In the genomic region with DNA sequence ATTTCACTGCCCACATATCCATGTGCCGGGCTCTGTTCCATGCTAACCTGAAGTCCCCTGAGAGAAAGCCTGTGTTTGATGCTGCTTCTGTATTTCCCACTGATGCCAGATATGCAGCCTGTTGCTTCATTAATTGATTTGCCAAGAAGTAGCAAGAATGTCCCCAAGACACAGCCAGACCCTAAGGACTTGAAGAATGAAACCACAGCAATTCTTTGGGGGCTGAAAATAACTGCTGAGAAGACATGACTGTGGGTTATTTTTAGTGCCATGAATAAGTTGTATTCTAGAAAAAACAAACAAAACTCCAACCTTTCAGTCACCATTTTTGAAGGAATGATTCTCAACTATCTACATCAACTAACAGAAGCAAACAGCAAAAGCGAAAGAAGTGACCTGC, we compare ENCODE assay signal across 17 cellular contexts.
DNase-seq lines count a peak whose midpoint lies in the region; ATAC-seq and TF ChIP-seq lines count a peak whose summit lies in the region.
"Had no signal": no experiment of that assay in that cellular context is flagged by ENCODE, and none has a peak within 500 bp of the region (broad histone marks: within the 10 kb centered on the region; RNA-seq: fewer than 3 reads in every experiment).

No MANE protein-coding gene starts in this region.

- no peak overlapping the region for H3K27ac Mint-ChIP-seq in naive thymus-derived CD4-positive, alpha-beta T cell
- H3K27ac Mint-ChIP-seq: activated T-helper 17 cell treated with anti-CD3 and anti-CD28 coated beads, Interleukin-2, amount 50 U/mL, for 72 hours; T-helper 2 cell treated with Interferon-gamma antibody and Interleukin-4, amounts not matched to agents 5 μg/mL and 100 μg/mL, for 36 hours had no signal

- CTCF ChIA-PET in naive thymus-derived CD4-positive, alpha-beta T cell (lab: Charles Lee): no interaction called here

- DNase-seq in RWPE2 (ENCODE audit: low spot score): no peak
- DNase-seq in esophagus squamous epithelium (lab: John Stamatoyannopoulos, UW): no peak
- peak; percentile 57 for DNase-seq in skeletal muscle cell (ENCODE audit: low read depth)
- no peak for DNase-seq in stimulated activated CD4-positive, alpha-beta T cell treated with anti-CD3 and anti-CD28 coated beads, Interleukin-2, amount 100 ng/mL, for 24 hours
- DNase-seq in NCI-H526 (lab: John Stamatoyannopoulos, UW): no peak
- no peak for DNase-seq in COLO668 (lab: John Stamatoyannopoulos, UW; ENCODE audit: unreplicated experiment)
- no peak for DNase-seq in naive thymus-derived CD4-positive, alpha-beta T cell
- DNase-seq: activated CD4-positive, alpha-beta T cell treated with anti-CD3 and anti-CD28 coated beads for 1 hour; NCI-H146; NCI-H446 treated with DMSO at 0.1 percent for 48 hours; right cardiac atrium; substantia nigra had no signal

- H3K9me3 Mint-ChIP-seq in naive thymus-derived CD4-positive, alpha-beta T cell: peaks cover 2 to 28% (median 15%) of the 10 kb centered on the region in 11 donors

- peaks cover 0 to 33% (median 11%) of the 10 kb centered on the region in 5 donors for H3K27me3 Mint-ChIP-seq in naive thymus-derived CD4-positive, alpha-beta T cell

- TF ChIP-seq POLR2A in esophagus squamous epithelium (IDR thresholded peaks at IDR 0.05): no peak

- peaks cover 0 to 40% (median 0%) of the 10 kb centered on the region in 5 donors for H3K36me3 Mint-ChIP-seq in naive thymus-derived CD4-positive, alpha-beta T cell

- peak overlapping the region; percentile 48 for H3K4me2 ChIP-seq in BLaER1

- intact Hi-C loops in esophagus squamous epithelium (cut with DNase I): no loop called here
- intact Hi-C loops in naive thymus-derived CD4-positive, alpha-beta T cell (cut with micrococcal nuclease): no loop called here

- 78 to 82% methylated on average over 1 to 2 of the region's 2 CpGs for WGBS in esophagus squamous epithelium, 2 donors

- peaks cover 0 to 2% (median 0%) of the 10 kb centered on the region in 7 donors for H3K4me1 Mint-ChIP-seq in naive thymus-derived CD4-positive, alpha-beta T cell
- H3K4me1 Mint-ChIP-seq: activated T-helper 17 cell treated with anti-CD3 and anti-CD28 coated beads, Interleukin-2, amount 50 U/mL, for 72 hours had no signal

- H3K27me3 ChIP-seq in BLaER1 (no peaks in the 10 kb centered on the region), RWPE2 (ENCODE audit: insufficient read depth, poor library complexity, severe bottlenecking) (no peaks in the 10 kb centered on the region), esophagus squamous epithelium (no peaks in the 10 kb centered on the region)
- no peaks in the 10 kb centered on the region for H3K27me3 ChIP-seq in naive thymus-derived CD4-positive, alpha-beta T cell (ENCODE audit: control insufficient read depth in 2 of 2, insufficient read depth in 2 of 2, low read length in 2 of 2)
- H3K27me3 ChIP-seq: neutrophil had no signal

- H3K27ac ChIP-seq in BLaER1 (no peak overlapping the region), RWPE2 (ENCODE audit: poor library complexity, severe bottlenecking) (peak overlapping the region; percentile 85), esophagus squamous epithelium (peak overlapping the region in 3 of 4 donors; percentile 54 to 69 (median 66))
- H3K27ac ChIP-seq in naive thymus-derived CD4-positive, alpha-beta T cell (ENCODE audit: low read depth, low read length): no peak overlapping the region
- H3K27ac ChIP-seq: neutrophil had no signal

- H4K20me1 ChIP-seq in BLaER1: no peaks in the 10 kb centered on the region

- H3K36me3 ChIP-seq in BLaER1: no peaks in the 10 kb centered on the region
- H3K36me3 ChIP-seq in RWPE2 (ENCODE audit: low read depth): no peaks in the 10 kb centered on the region
- no peaks in the 10 kb centered on the region for H3K36me3 ChIP-seq in esophagus squamous epithelium
- H3K36me3 ChIP-seq in naive thymus-derived CD4-positive, alpha-beta T cell (ENCODE audit: control insufficient read depth in 2 of 3, insufficient read depth in 3 of 3, low read length in 3 of 3): no peaks in the 10 kb centered on the region

- H3K9ac ChIP-seq in BLaER1: no peak overlapping the region

- ATAC-seq in RWPE2 (ENCODE audit: low read depth): no peak
- no peak for ATAC-seq in naive thymus-derived CD4-positive, alpha-beta T cell
- ATAC-seq: activated T-helper 17 cell treated with anti-CD3 and anti-CD28 coated beads, Interleukin-2, amount 50 U/mL, for 72 hours; GM12878 had no signal

- POLR2A ChIA-PET in naive thymus-derived CD4-positive, alpha-beta T cell (lab: Charles Lee): no interaction called here

- peaks cover 5% of the 10 kb centered on the region; the same call in 1 of the 2 replicates for H3K9me3 ChIP-seq in BLaER1
- no peaks in the 10 kb centered on the region for H3K9me3 ChIP-seq in RWPE2 (ENCODE audit: severe bottlenecking)
- H3K9me3 ChIP-seq in esophagus squamous epithelium: no peaks in the 10 kb centered on the region
- H3K9me3 ChIP-seq in naive thymus-derived CD4-positive, alpha-beta T cell (ENCODE audit: control insufficient read depth in 2 of 3, low read length in 3 of 3): no peaks in the 10 kb centered on the region
- H3K9me3 ChIP-seq: neutrophil had no signal

- H3K4me3 Mint-ChIP-seq in naive thymus-derived CD4-positive, alpha-beta T cell: no peak overlapping the region
- H3K4me3 Mint-ChIP-seq: activated T-helper 17 cell treated with anti-CD3 and anti-CD28 coated beads, Interleukin-2, amount 50 U/mL, for 72 hours; T-helper 2 cell treated with Interferon-gamma antibody and Interleukin-4, amounts not matched to agents 5 μg/mL and 100 μg/mL, for 36 hours had no signal

- H3K4me3 ChIP-seq in BLaER1 (no peak overlapping the region), RWPE2 (ENCODE audit: severe bottlenecking) (no peak overlapping the region), esophagus squamous epithelium (no peak overlapping the region), skeletal muscle cell (ENCODE audit: low read depth, low read length) (no peak overlapping the region)
- no peak overlapping the region for H3K4me3 ChIP-seq in naive thymus-derived CD4-positive, alpha-beta T cell (ENCODE audit: low read length)
- H3K4me3 ChIP-seq: GM12878 had no signal

- TF ChIP-seq CTCF in RWPE2 (IDR thresholded peaks at IDR 0.05; ENCODE audit: poor library complexity, severe bottlenecking) (no peak), esophagus squamous epithelium (IDR thresholded peaks at IDR 0.05) (no peak)

- H3K4me1 ChIP-seq in BLaER1 (peaks cover 18% of the 10 kb centered on the region), RWPE2 (ENCODE audit: insufficient read depth, poor library complexity, severe bottlenecking) (peaks cover 20% of the 10 kb centered on the region), esophagus squamous epithelium (peaks cover 0 to 11% (median 4%) of the 10 kb centered on the region in 3 donors)
- no peaks in the 10 kb centered on the region for H3K4me1 ChIP-seq in naive thymus-derived CD4-positive, alpha-beta T cell (ENCODE audit: control insufficient read depth in 2 of 2, insufficient read depth in 2 of 2, low read length in 2 of 2)

Comparison
In these comparisons a context has a peak if more than half of its experiments do, and no peak if none do; other contexts are left out.
1. H3K27ac ChIP-seq: peak in RWPE2 (single experiment) and esophagus squamous epithelium (3 of 4); none in BLaER1 (single experiment) and naive thymus-derived CD4-positive, alpha-beta T cell (single experiment).